Comparison of ENCODE assay signal across 16 cellular contexts in genomic region chr2:183996825-183997823, GRCh38.
DNase-seq lines count a peak whose midpoint lies in the region; ATAC-seq and TF ChIP-seq lines count a peak whose summit lies in the region.
"Had no signal": no experiment of that assay in that cellular context is flagged by ENCODE, and none has a peak within 500 bp of the region (broad histone marks: within the 10 kb centered on the region; RNA-seq: fewer than 3 reads in every experiment).

No MANE protein-coding gene starts in this region.

- intact Hi-C loops in left ventricle myocardium inferior (cut with micrococcal nuclease), result no loop called here
- intact Hi-C loops in body of pancreas (cut with DNase I), result no loop called here
- intact Hi-C loops in stomach (cut with DNase I; ENCODE audit: low total_unique reads), result no loop called here
- intact Hi-C loops in tibial artery (cut with DNase I; ENCODE audit: low total_unique reads), result no loop called here

- no peak overlapping the region for H3K4me3 ChIP-seq in cardiac muscle cell
- no peak overlapping the region for H3K4me3 ChIP-seq in left ventricle myocardium inferior
- no peak overlapping the region for H3K4me3 ChIP-seq in body of pancreas
- H3K4me3 ChIP-seq in stomach, result no peak overlapping the region
- no peak overlapping the region for H3K4me3 ChIP-seq in tibial artery
- no peak overlapping the region for H3K4me3 ChIP-seq in osteoblast (ENCODE audit: insufficient read depth, low read length)

- peak overlapping the region; percentile 71 for H3K27ac ChIP-seq in cardiac muscle cell
- no peak overlapping the region for H3K27ac ChIP-seq in left ventricle myocardium inferior (replicated peaks)
- peak overlapping the region; percentile 46 to 84 (median 78) for H3K27ac ChIP-seq in body of pancreas
- no peak overlapping the region for H3K27ac ChIP-seq in stomach
- H3K27ac ChIP-seq in tibial artery, result no peak overlapping the region
- H3K27ac ChIP-seq in osteoblast (ENCODE audit: low read depth, low read length), result no peak overlapping the region

- TF ChIP-seq CTCF in cardiac muscle cell (IDR thresholded peaks at IDR 0.05; ENCODE audit: low read depth, low read length) (no peak), left ventricle myocardium inferior (IDR thresholded peaks at IDR 0.05; ENCODE audit: borderline replicate concordance) (no peak), body of pancreas (IDR thresholded peaks at IDR 0.05) (no peak), stomach (IDR thresholded peaks at IDR 0.05) (no peak), tibial artery (IDR thresholded peaks at IDR 0.05) (no peak), osteoblast (IDR thresholded peaks at IDR 0.05; ENCODE audit: extremely low read depth, low read depth, low read length) (no peak)

- H2AFZ ChIP-seq in osteoblast (ENCODE audit: low read length), result no peak overlapping the region

- H3K4me2 ChIP-seq in osteoblast (ENCODE audit: insufficient read depth, low read length), result no peak overlapping the region

- H3K27me3 ChIP-seq in cardiac muscle cell, result no peaks in the 10 kb centered on the region
- no peaks in the 10 kb centered on the region for H3K27me3 ChIP-seq in left ventricle myocardium inferior (ENCODE audit: low read depth)
- no peaks in the 10 kb centered on the region for H3K27me3 ChIP-seq in body of pancreas
- H3K27me3 ChIP-seq in stomach, result no peaks in the 10 kb centered on the region
- no peaks in the 10 kb centered on the region for H3K27me3 ChIP-seq in tibial artery
- H3K27me3 ChIP-seq in osteoblast (ENCODE audit: insufficient read depth, low read length), result no peaks in the 10 kb centered on the region

- ATAC-seq in body of pancreas (peak; percentile 87), HG03571 (IDR thresholded peaks at IDR 0.05; ENCODE audit: unreplicated experiment) (no peak)
- ATAC-seq: left lobe of liver had no signal

- H4K20me1 ChIP-seq in osteoblast (ENCODE audit: insufficient read depth, low read length), result no peaks in the 10 kb centered on the region

- DNase-seq in cardiac muscle cell (ENCODE audit: low read depth in 1 of 2, low spot score in 1 of 2) (peak in 1 of 2 donors; percentile 64), left ventricle myocardium inferior (no peak), NCI-H446 treated with DMSO at 0.1 percent for 48 hours (lab: John Stamatoyannopoulos, UW) (peak; percentile 58), body of pancreas (peak; percentile 81 to 92 (median 86)), stomach (peak; percentile 32), tibial artery (no peak), osteoblast (ENCODE audit: insufficient read length, low spot score, missing footprints) (no peak)
- DNase-seq: ACHN; EL; foreskin fibroblast; OCI-M1; stimulated activated CD4-positive, alpha-beta T cell treated with anti-CD3 and anti-CD28 coated beads, Interleukin-1b, Interleukin-23, amount 100 ng/mL, for 48 hours; stimulated activated naive CD4-positive, alpha-beta T cell treated with Interleukin-2 at 50 U/mL for 16 hours; T1000 had no signal

- no peaks in the 10 kb centered on the region for H3K36me3 ChIP-seq in cardiac muscle cell
- H3K36me3 ChIP-seq in left ventricle myocardium inferior, result no peaks in the 10 kb centered on the region
- H3K36me3 ChIP-seq in body of pancreas (replicated peaks in 1 of 2; ENCODE audit: insufficient read depth in 1 of 2, low read depth in 2 of 2), result no peaks in the 10 kb centered on the region
- H3K36me3 ChIP-seq in stomach, result no peaks in the 10 kb centered on the region
- no peaks in the 10 kb centered on the region for H3K36me3 ChIP-seq in tibial artery
- H3K36me3 ChIP-seq in osteoblast (ENCODE audit: insufficient read depth, low read length), result no peaks in the 10 kb centered on the region

- H3K9me3 ChIP-seq in cardiac muscle cell (ENCODE audit: low read depth) (no peaks in the 10 kb centered on the region), left ventricle myocardium inferior (replicated peaks) (no peaks in the 10 kb centered on the region), body of pancreas (no peaks in the 10 kb centered on the region), stomach (no peaks in the 10 kb centered on the region), tibial artery (no peaks in the 10 kb centered on the region), osteoblast (ENCODE audit: low read depth, low read length) (peaks cover 4% of the 10 kb centered on the region)

- peaks cover 7% of the 10 kb centered on the region for H3K4me1 ChIP-seq in cardiac muscle cell (ENCODE audit: low read depth)
- H3K4me1 ChIP-seq in left ventricle myocardium inferior, result no peaks in the 10 kb centered on the region
- H3K4me1 ChIP-seq in body of pancreas, result peaks cover 41% of the 10 kb centered on the region
- peaks cover 0 to 5% (median 0%) of the 10 kb centered on the region in 4 donors for H3K4me1 ChIP-seq in stomach
- H3K4me1 ChIP-seq in tibial artery, result no peaks in the 10 kb centered on the region
- H3K4me1 ChIP-seq in osteoblast (ENCODE audit: insufficient read depth, low read length), result no peaks in the 10 kb centered on the region

- no peaks in the 10 kb centered on the region for H3K79me2 ChIP-seq in osteoblast (ENCODE audit: insufficient read depth, low read length)

- no peak for TF ChIP-seq EP300 in stomach (IDR thresholded peaks at IDR 0.05)

- TF ChIP-seq POLR2A in body of pancreas (IDR thresholded peaks at IDR 0.05) (no peak), stomach (IDR thresholded peaks at IDR 0.05) (no peak)

- 31 to 39% methylated on average over 10 of the region's 10 CpGs for WGBS in body of pancreas, 2 donors
- WGBS in stomach, 5 donors, result 46 to 63% (median 57%) methylated on average over 10 of the region's 10 CpGs

Comparison
In these comparisons a context has a peak if more than half of its experiments do, and no peak if none do; other contexts are left out.
1. H3K27ac ChIP-seq: peak in cardiac muscle cell (single experiment) and body of pancreas (4 of 4); none in left ventricle myocardium inferior (single experiment), stomach (0 of 5), tibial artery (0 of 2) and osteoblast (single experiment).
2. DNase-seq: peak in NCI-H446 treated with DMSO at 0.1 percent for 48 hours (single experiment), body of pancreas (4 of 4) and stomach (single experiment); none in left ventricle myocardium inferior (single experiment), tibial artery (0 of 2) and osteoblast (single experiment).